ENCODE assay signal across 10 cellular contexts in genomic region chr2:168715849-168716248, GRCh38.
"Had no signal": no experiment of that assay in that cellular context is flagged by ENCODE, and none has a peak within 500 bp of the region (broad histone marks: within the 10 kb centered on the region; RNA-seq: fewer than 3 reads in every experiment).

No MANE protein-coding gene starts in this region.

- H3K4me3 ChIP-seq: GM23248, HAP-1 had no signal

- H3K9me3 ChIP-seq: HAP-1 had no signal

- H3K27me3 Mint-ChIP-seq: IgD-negative memory B cell had no signal

- H3K9me3 Mint-ChIP-seq: HFFc6 had no signal

- H3K27ac ChIP-seq: GM23248, HL-60 had no signal

- DNase-seq: GM23248, GOT3, H7, HFFc6, Kasumi-1, KG1 had no signal

- H2AFZ ChIP-seq: GM23248 had no signal

- H3K4me1 ChIP-seq: HAP-1 had no signal

- H3K27ac Mint-ChIP-seq: HFFc6, IgD-negative memory B cell had no signal

- H3K9ac ChIP-seq: GM23248 had no signal

- H3K36me3 ChIP-seq: HAP-1 had no signal

- H3K4me3 Mint-ChIP-seq: HFFc6, IgD-negative memory B cell had no signal

- ATAC-seq: HCT116 had no signal

- H3K36me3 Mint-ChIP-seq: IgD-negative memory B cell had no signal
